In genomic region chr7:90726623-90727022, GRCh38 we compare ENCODE assay signal across 10 cellular contexts.
DNase-seq lines count a peak whose midpoint lies in the region; ATAC-seq and TF ChIP-seq lines count a peak whose summit lies in the region.
"Had no signal": no experiment of that assay in that cellular context is flagged by ENCODE, and none has a peak within 500 bp of the region (broad histone marks: within the 10 kb centered on the region; RNA-seq: fewer than 3 reads in every experiment).

No MANE protein-coding gene starts in this region.

- H3K27me3 Mint-ChIP-seq in activated T-helper 17 cell treated with anti-CD3 and anti-CD28 coated beads, Interleukin-2, amount 50 U/mL, for 72 hours, result no peaks in the 10 kb centered on the region
- H3K27me3 Mint-ChIP-seq: activated CD8-positive, alpha-beta memory T cell treated with anti-CD3 and anti-CD28 coated beads, Interleukin-2, amount 10 ng/mL, durations not matched to agents 7 days and 5 days had no signal

- peak overlapping the region; percentile 93 for H3K27ac ChIP-seq in SU-DHL-6 (ENCODE audit: low read depth, low read length)
- H3K27ac ChIP-seq in iPS-20b (ENCODE audit: low read length), result no peak overlapping the region
- peak overlapping the region; percentile 33 for H3K27ac ChIP-seq in subcutaneous abdominal adipose tissue (ENCODE audit: low read depth, low read length)
- H3K27ac ChIP-seq: neutrophil had no signal

- H3K9ac ChIP-seq in SU-DHL-6 (ENCODE audit: low read length) (peak overlapping the region; percentile 50), iPS-20b (ENCODE audit: low read depth, low read length) (no peak overlapping the region), subcutaneous abdominal adipose tissue (ENCODE audit: low read length in 5 of 5) (peak overlapping the region in 1 of 5 donors; percentile 3)

- H3K9me3 ChIP-seq in SU-DHL-6 (ENCODE audit: insufficient read depth, low read length) (peaks cover 4% of the 10 kb centered on the region; the same call in 1 of the 2 replicates), iPS-20b (ENCODE audit: insufficient read depth, low read depth, low read length) (peaks cover 5% of the 10 kb centered on the region; the same call in 1 of the 2 replicates), subcutaneous abdominal adipose tissue (ENCODE audit: control insufficient read depth in 5 of 5, low read length in 5 of 5) (no peaks in the 10 kb centered on the region)
- H3K9me3 ChIP-seq: neutrophil had no signal

- H3K27ac Mint-ChIP-seq in activated T-helper 17 cell treated with anti-CD3 and anti-CD28 coated beads, Interleukin-2, amount 50 U/mL, for 72 hours, result no peak overlapping the region
- H3K27ac Mint-ChIP-seq: activated CD8-positive, alpha-beta memory T cell treated with anti-CD3 and anti-CD28 coated beads, Interleukin-2, amount 10 ng/mL, durations not matched to agents 7 days and 5 days had no signal

- H3F3A ChIP-seq in SU-DHL-6 (ENCODE audit: insufficient read depth), result peaks cover 69% of the 10 kb centered on the region

- DNase-seq in DMS79 treated with DMSO at 0.1 percent for 48 hours (lab: John Stamatoyannopoulos, UW) (peak; percentile 7), DMS79 (lab: John Stamatoyannopoulos, UW) (no peak), nucleus accumbens (lab: John Stamatoyannopoulos, UW) (no peak)
- DNase-seq: activated CD8-positive, alpha-beta memory T cell treated with anti-CD3 and anti-CD28 coated beads, Interleukin-2, amount 10 ng/mL, durations not matched to agents 7 days and 5 days had no signal

- H2AFZ ChIP-seq in SU-DHL-6 (ENCODE audit: low read depth, low read length, severe bottlenecking), result no peak overlapping the region

- H3K27me3 ChIP-seq in SU-DHL-6 (ENCODE audit: low read length) (no peaks in the 10 kb centered on the region), iPS-20b (ENCODE audit: insufficient read depth, low read length) (no peaks in the 10 kb centered on the region), subcutaneous abdominal adipose tissue (ENCODE audit: control insufficient read depth in 5 of 5, insufficient read depth in 4 of 5, low read length in 5 of 5) (no peaks in the 10 kb centered on the region)
- H3K27me3 ChIP-seq: neutrophil had no signal

- H3K36me3 Mint-ChIP-seq in activated T-helper 17 cell treated with anti-CD3 and anti-CD28 coated beads, Interleukin-2, amount 50 U/mL, for 72 hours (ENCODE audit: low read depth), result no peaks in the 10 kb centered on the region
- H3K36me3 Mint-ChIP-seq: activated CD8-positive, alpha-beta memory T cell treated with anti-CD3 and anti-CD28 coated beads, Interleukin-2, amount 10 ng/mL, durations not matched to agents 7 days and 5 days had no signal

- H3K4me1 ChIP-seq in iPS-20b (ENCODE audit: insufficient read depth, low read length), result peaks cover 14% of the 10 kb centered on the region
- H3K4me1 ChIP-seq in subcutaneous abdominal adipose tissue (ENCODE audit: control insufficient read depth in 5 of 5, insufficient read depth in 5 of 5, low read length in 5 of 5), result peaks cover 2 to 15% (median 10%) of the 10 kb centered on the region in 5 donors

- no peaks in the 10 kb centered on the region for H3K9me2 ChIP-seq in SU-DHL-6 (replicated peaks; ENCODE audit: insufficient read depth, low read length)

- H3K36me3 ChIP-seq in SU-DHL-6 (ENCODE audit: low read length) (peaks cover 45% of the 10 kb centered on the region), iPS-20b (ENCODE audit: insufficient read depth, low read depth, low read length) (no peaks in the 10 kb centered on the region), subcutaneous abdominal adipose tissue (ENCODE audit: control insufficient read depth in 5 of 5, insufficient read depth in 5 of 5, low read length in 5 of 5) (no peaks in the 10 kb centered on the region)
- H3K36me3 ChIP-seq: neutrophil had no signal

- no peak overlapping the region for H3K4me3 Mint-ChIP-seq in activated T-helper 17 cell treated with anti-CD3 and anti-CD28 coated beads, Interleukin-2, amount 50 U/mL, for 72 hours
- H3K4me3 Mint-ChIP-seq: activated CD8-positive, alpha-beta memory T cell treated with anti-CD3 and anti-CD28 coated beads, Interleukin-2, amount 10 ng/mL, durations not matched to agents 7 days and 5 days had no signal

- no peak for ATAC-seq in GM19328 (IDR thresholded peaks at IDR 0.05; ENCODE audit: unreplicated experiment)
- ATAC-seq in activated T-helper 17 cell treated with anti-CD3 and anti-CD28 coated beads, Interleukin-2, amount 50 U/mL, for 72 hours (replicated peaks), result no peak
- ATAC-seq: activated CD8-positive, alpha-beta memory T cell treated with anti-CD3 and anti-CD28 coated beads, Interleukin-2, amount 10 ng/mL, durations not matched to agents 7 days and 5 days had no signal

- no peak for TF ChIP-seq CTCF in SU-DHL-6 (IDR thresholded peaks at IDR 0.05; ENCODE audit: insufficient read depth, low read length, poor library complexity, severe bottlenecking)

- peak overlapping the region; percentile 88 for H3K4me2 ChIP-seq in SU-DHL-6 (ENCODE audit: low read depth, low read length, poor library complexity, severe bottlenecking)

- no peaks in the 10 kb centered on the region for H4K20me1 ChIP-seq in SU-DHL-6 (ENCODE audit: low read depth, low read length)

- H3K9me3 Mint-ChIP-seq in activated T-helper 17 cell treated with anti-CD3 and anti-CD28 coated beads, Interleukin-2, amount 50 U/mL, for 72 hours, result no peaks in the 10 kb centered on the region

- H3K79me2 ChIP-seq in SU-DHL-6 (ENCODE audit: insufficient read depth, low read length), result peaks cover 100% of the 10 kb centered on the region

- H3K4me3 ChIP-seq in SU-DHL-6 (ENCODE audit: insufficient read depth, low read length, poor library complexity, severe bottlenecking) (peak overlapping the region; percentile 64), iPS-20b (ENCODE audit: low read length) (0 out of 2 replicates have a peak overlapping the region, but pooled peaks have one; percentile 12), subcutaneous abdominal adipose tissue (ENCODE audit: low read depth in 1 of 5, low read length in 5 of 5) (peak overlapping the region in 1 of 5 donors; percentile 12)

- H3K4me1 Mint-ChIP-seq in activated T-helper 17 cell treated with anti-CD3 and anti-CD28 coated beads, Interleukin-2, amount 50 U/mL, for 72 hours, result no peaks in the 10 kb centered on the region
- H3K4me1 Mint-ChIP-seq: activated CD8-positive, alpha-beta memory T cell treated with anti-CD3 and anti-CD28 coated beads, Interleukin-2, amount 10 ng/mL, durations not matched to agents 7 days and 5 days had no signal
